8 cellular contexts compared by ENCODE assay signal in the genomic region with DNA sequence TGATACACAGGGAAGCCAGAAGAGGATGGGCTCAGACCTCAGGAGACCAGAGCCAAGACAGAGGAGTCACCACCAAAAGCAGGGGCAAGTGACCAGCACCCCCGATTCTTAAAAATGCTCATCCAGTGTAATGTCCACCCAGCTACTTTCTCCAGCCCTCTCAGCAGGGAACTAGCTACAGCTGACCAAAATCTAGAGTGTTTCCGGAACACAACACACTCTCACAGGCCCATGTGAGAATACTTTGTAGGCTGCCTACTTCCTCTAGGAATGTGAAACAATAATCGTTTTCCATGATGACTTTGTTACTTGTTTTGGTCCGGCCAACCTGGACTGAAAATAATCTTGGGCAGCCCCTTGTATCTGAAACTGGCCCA. TPM values are rescaled to one million over a fixed set of nuclear protein-coding genes. Genes with fewer than 3 reads are reported as not detected.
A peak's percentile ranks its signal among the peaks of the same experiment; 100 is the strongest.
DNase-seq lines count a peak whose midpoint lies in the region; ATAC-seq lines count a peak whose summit lies in the region.

No MANE protein-coding gene starts in this region.

- no peak for DNase-seq in effector memory CD8-positive, alpha-beta T cell
- DNase-seq in renal cortical epithelial cell (ENCODE audit: low read depth) = peak; percentile 62
- DNase-seq in NCI-H146 treated with DMSO at 0.1 percent for 48 hours (lab: John Stamatoyannopoulos, UW; ENCODE audit: unreplicated experiment) = no peak
- no peak for DNase-seq in activated CD4-positive, alpha-beta T cell treated with anti-CD3 and anti-CD28 coated beads for 48 hours
- DNase-seq in head of caudate nucleus = no peak
- DNase-seq in T-helper 1 cell = no peak

- H3K36me3 Mint-ChIP-seq in effector memory CD8-positive, alpha-beta T cell (ENCODE audit: insufficient read depth) = peaks cover 10% of the 10 kb centered on the region

- H3K27ac Mint-ChIP-seq in effector memory CD8-positive, alpha-beta T cell = peak overlapping the region; percentile 9 to 68

- ATAC-seq in GM19025 (IDR thresholded peaks at IDR 0.05; ENCODE audit: low read depth, unreplicated experiment) (peak; percentile 6), HG03135 (IDR thresholded peaks at IDR 0.05; ENCODE audit: unreplicated experiment) (peak; percentile 16)
- ATAC-seq in effector memory CD8-positive, alpha-beta T cell (replicated peaks) = no peak

- peaks cover 40 to 47% of the 10 kb centered on the region in 2 donors for H3K4me1 Mint-ChIP-seq in effector memory CD8-positive, alpha-beta T cell (ENCODE audit: low read depth in 2 of 2)

- H3K9me3 Mint-ChIP-seq in effector memory CD8-positive, alpha-beta T cell = no peaks in the 10 kb centered on the region

- H3K27me3 Mint-ChIP-seq in effector memory CD8-positive, alpha-beta T cell = no peaks in the 10 kb centered on the region

- H3K4me3 Mint-ChIP-seq in effector memory CD8-positive, alpha-beta T cell = peak overlapping the region in 1 of 2 donors; percentile 30

- intact Hi-C loops in head of caudate nucleus (cut with DNase I) = no loop called here

RNA-seq across cellular contexts. Expression of a gene that starts 14.5 kb away (rescaled TPM):
- total RNA-seq in renal cortical epithelial cell = 787 and 1,464 TPM in 2 replicates
